Comparison of ENCODE assay signal across 8 cellular contexts in genomic region chr7:151012921-151013347, GRCh38. TPM values are rescaled to one million over a fixed set of nuclear protein-coding genes. Genes with fewer than 3 reads are reported as not detected.
DNase-seq lines count a peak whose midpoint lies in the region; ATAC-seq, FAIRE-seq and TF ChIP-seq lines count a peak whose summit lies in the region.

No MANE protein-coding gene starts in this region.

- H2AFZ ChIP-seq in OCI-LY3 (ENCODE audit: low read depth, low read length) (no peak overlapping the region), H1 (ENCODE audit: low read length) (no peak overlapping the region)

- H3K9ac ChIP-seq in OCI-LY3 (ENCODE audit: low read length) (no peak overlapping the region), H1 (replicated peaks in 1 of 4; ENCODE audit: extremely low read depth in 1 of 4, low read depth in 3 of 4, low read length in 3 of 4) (0 out of 7 replicates have a peak overlapping the region, but pooled peaks of 2 of the 4 experiments have one; percentile 29 to 38)

- peak overlapping the region; percentile 67 for H3K4me3 Mint-ChIP-seq in activated CD4-positive, alpha-beta T cell treated with anti-CD3 and anti-CD28 coated beads, Interleukin-2, amount 10 ng/mL, durations not matched to agents 24 days and 14 days
- peak overlapping the region; percentile 44 to 68 (median 64) for H3K4me3 Mint-ChIP-seq in nephron

- POLR2A ChIA-PET in H1 (lab: Charles Lee; ENCODE audit: partially characterized antibody), result interaction anchor here (0.8 to 1.6 kb wide), 6 partner anchors 8 to 64 kb away, joined by 3 to 6 read pairs (median 4); no protein-coding TSS in a partner anchor

- peak; percentile 26 for TF ChIP-seq CTCF in OCI-LY3 (IDR thresholded peaks at IDR 0.05; ENCODE audit: low read depth, low read length)
- TF ChIP-seq CTCF in H1 (IDR thresholded peaks at IDR 0.05; ENCODE audit: control extremely low read depth in 1 of 3, insufficient read depth in 1 of 3, low read depth in 1 of 3, low read length in 3 of 3), result peak in 2 of 3 experiments; percentile 59 to 76; a peak in 3 of 4 replicates
- peak; percentile 52 to 59 (median 52) for TF ChIP-seq CTCF in nephron (IDR thresholded peaks at IDR 0.05; ENCODE audit: unreplicated experiment in 3 of 3)

- no peak overlapping the region for H3K18ac ChIP-seq in H1 (ENCODE audit: extremely low read depth, low read length)

- H3K27me3 ChIP-seq in OCI-LY3 (ENCODE audit: low read depth, low read length), result no peaks in the 10 kb centered on the region
- peaks cover 0 to 15% (median 12%) of the 10 kb centered on the region in 4 experiments; a peak in 6 of 7 replicates for H3K27me3 ChIP-seq in H1 (replicated peaks in 1 of 4; ENCODE audit: control insufficient read depth in 3 of 4, extremely low read depth in 1 of 4, insufficient read depth in 3 of 4, low read length in 3 of 4)

- no peaks in the 10 kb centered on the region; the same call in 1 of the 2 replicates for H3K79me1 ChIP-seq in H1 (ENCODE audit: low read depth, low read length)

- no peak overlapping the region for H3K56ac ChIP-seq in H1 (replicated peaks; ENCODE audit: insufficient read length, low read depth, low read length)

- TF ChIP-seq RAD21 in H1 (IDR thresholded peaks at IDR 0.05 in 1 of 2, conservative IDR thresholded peaks at IDR 0.05 in 1 of 2; ENCODE audit: low read depth in 2 of 2, low read length in 2 of 2), result peak; percentile 56 to 62

- peak overlapping the region; percentile 23; the same call in 1 of the 2 replicates for H4K8ac ChIP-seq in H1 (ENCODE audit: extremely low read depth, insufficient read depth, low read length)

- H3K4me3 ChIP-seq in OCI-LY3 (ENCODE audit: low read length) (no peak overlapping the region), H1 (ENCODE audit: extremely low read depth in 1 of 4, insufficient read depth in 2 of 4, low read depth in 3 of 4, low read length in 4 of 4) (peak overlapping the region in 3 of 4 experiments; percentile 4 to 53 (median 7); a peak in 4 of 8 replicates)

- H3K14ac ChIP-seq in H1 (ENCODE audit: insufficient read length), result no peak overlapping the region

- H3K23ac ChIP-seq in H1 (ENCODE audit: insufficient read length), result no peak overlapping the region

- peaks cover 69% of the 10 kb centered on the region for H3K4me1 Mint-ChIP-seq in activated CD4-positive, alpha-beta T cell treated with anti-CD3 and anti-CD28 coated beads, Interleukin-2, amount 10 ng/mL, durations not matched to agents 24 days and 14 days
- peaks cover 45% of the 10 kb centered on the region for H3K4me1 Mint-ChIP-seq in nephron

- peak; percentile 84 for FAIRE-seq in H1 (lab: Jason Lieb, UNC)

- H3K4ac ChIP-seq in H1 (replicated peaks; ENCODE audit: insufficient read length, low read depth, low read length), result no peak overlapping the region

- H2BK120ac ChIP-seq in H1 (replicated peaks; ENCODE audit: low read depth, low read length), result no peak overlapping the region

- peak overlapping the region; percentile 50; the same call in 1 of the 2 replicates for H2BK5ac ChIP-seq in H1 (ENCODE audit: low read depth, low read length)

- H4K20me1 ChIP-seq in OCI-LY3 (ENCODE audit: insufficient read depth, low read length) (no peaks in the 10 kb centered on the region), H1 (replicated peaks in 1 of 2; ENCODE audit: control insufficient read depth in 1 of 2, insufficient read depth in 2 of 2, low read length in 2 of 2) (no peaks in the 10 kb centered on the region)

- WGBS in H1 (ENCODE audit: extremely low coverage in 1 of 2, insufficient coverage in 1 of 2, insufficient read length in 1 of 2, insufficient replicate concordance in 2 of 2, low coverage in 1 of 2, low lambda C conversion rate in 2 of 2, missing lambda C conversion rate in 1 of 2), 2 experiments, result 41% methylated on average over 16 of the region's 23 CpGs; no CpG with 5 or more reads in 1 of the 2 experiments

- no peak overlapping the region for H2BK20ac ChIP-seq in H1 (ENCODE audit: low read length)

- peak overlapping the region; percentile 72; the same call in 1 of the 2 replicates for H2BK12ac ChIP-seq in H1 (ENCODE audit: low read depth, low read length)

- H3K23me2 ChIP-seq in H1 (ENCODE audit: low read depth, low read length), result no peaks in the 10 kb centered on the region; the same call in 1 of the 2 replicates

- no peak for TF ChIP-seq EP300 in H1 (IDR thresholded peaks at IDR 0.05; ENCODE audit: borderline replicate concordance in 1 of 2, low read depth in 2 of 2, low read length in 2 of 2)

- no peaks in the 10 kb centered on the region for H3K36me3 ChIP-seq in OCI-LY3 (replicated peaks; ENCODE audit: low read depth, low read length)
- no peaks in the 10 kb centered on the region for H3K36me3 ChIP-seq in H1 (ENCODE audit: control insufficient read depth in 2 of 4, insufficient read depth in 4 of 4, low read length in 3 of 4)

- peaks cover 12% of the 10 kb centered on the region for H3K36me3 Mint-ChIP-seq in activated CD4-positive, alpha-beta T cell treated with anti-CD3 and anti-CD28 coated beads, Interleukin-2, amount 10 ng/mL, durations not matched to agents 24 days and 14 days (ENCODE audit: low read depth)
- H3K36me3 Mint-ChIP-seq in nephron (ENCODE audit: low read depth), result peaks cover 3% of the 10 kb centered on the region

- no peaks in the 10 kb centered on the region for H3K9me3 Mint-ChIP-seq in activated CD4-positive, alpha-beta T cell treated with anti-CD3 and anti-CD28 coated beads, Interleukin-2, amount 10 ng/mL, durations not matched to agents 24 days and 14 days
- no peaks in the 10 kb centered on the region for H3K9me3 Mint-ChIP-seq in nephron

- no peaks in the 10 kb centered on the region for H3K9me3 ChIP-seq in OCI-LY3 (ENCODE audit: insufficient read depth, low read length)
- H3K9me3 ChIP-seq in H1 (ENCODE audit: insufficient read depth in 2 of 2, low read depth in 1 of 2, low read length in 1 of 2), result no peaks in the 10 kb centered on the region

- intact Hi-C loops in activated CD4-positive, alpha-beta T cell treated with anti-CD3 and anti-CD28 coated beads, Interleukin-2, amount 10 ng/mL, durations not matched to agents 24 days and 14 days (cut with micrococcal nuclease), result loop anchor here (1.0 to 5.0 kb wide), 3 partner anchors 15 to 69 kb away; partner anchors contain the start of genes ABCB8, FASTK, KCNH2 and TMUB1

- H3K4me1 ChIP-seq in OCI-LY3 (ENCODE audit: low read length) (peaks cover 4% of the 10 kb centered on the region; the same call in 1 of the 2 replicates), H1 (replicated peaks in 1 of 4; ENCODE audit: control insufficient read depth in 3 of 4, insufficient read depth in 4 of 4, low read length in 3 of 4) (peaks cover 0 to 38% (median 27%) of the 10 kb centered on the region in 4 experiments; a peak in 6 of 7 replicates)

- H3K27ac Mint-ChIP-seq in activated CD4-positive, alpha-beta T cell treated with anti-CD3 and anti-CD28 coated beads, Interleukin-2, amount 10 ng/mL, durations not matched to agents 24 days and 14 days, result peak overlapping the region; percentile 88
- peak overlapping the region; percentile 51 to 94 (median 57) for H3K27ac Mint-ChIP-seq in nephron

- CTCF ChIA-PET in H1 (lab: Charles Lee; ENCODE audit: partially characterized antibody), result interaction anchor here (0.8 to 11.5 kb wide), 26 partner anchors 8 to 166 kb away, joined by 3 to 142 read pairs (median 4); partner anchors contain the start of genes ATG9B and NOS3

- H2BK15ac ChIP-seq in H1 (ENCODE audit: low read length), result peak overlapping the region; percentile 72; the same call in 1 of the 2 replicates

- peak overlapping the region; percentile 5 for H4K91ac ChIP-seq in H1 (replicated peaks; ENCODE audit: insufficient read length, low read length)

- H3K27ac ChIP-seq in OCI-LY3 (ENCODE audit: low read length) (no peak overlapping the region), H1 (ENCODE audit: low read depth, low read length) (no peak overlapping the region)

- no peak for TF ChIP-seq POLR2A in H1 (IDR thresholded peaks at IDR 0.05; ENCODE audit: control extremely low read depth in 1 of 2, low read depth in 2 of 2, low read length in 2 of 2)

- no peak overlapping the region for H4K5ac ChIP-seq in H1 (ENCODE audit: insufficient read length, low read depth, low read length)

- DNase-seq in activated CD4-positive, alpha-beta T cell treated with anti-CD3 and anti-CD28 coated beads, Interleukin-2, amount 10 ng/mL, durations not matched to agents 24 days and 14 days, result no peak
- DNase-seq in activated CD4-positive, alpha-beta T cell treated with anti-CD3 and anti-CD28 coated beads for 4 hours, result no peak
- peak in 1 of 2 experiments; percentile 73 for DNase-seq in H1 (ENCODE audit: low read depth in 1 of 2, low spot score in 2 of 2)
- DNase-seq in cortex of kidney (lab: John Stamatoyannopoulos, UW), result no peak

- H2AK5ac ChIP-seq in H1 (ENCODE audit: low read depth, low read length), result no peak overlapping the region

- ATAC-seq in GM21528 (IDR thresholded peaks at IDR 0.05; ENCODE audit: low FRiP score, unreplicated experiment) (no peak), HG03457 (IDR thresholded peaks at IDR 0.05; ENCODE audit: unreplicated experiment) (no peak)

- H3K27me3 Mint-ChIP-seq in activated CD4-positive, alpha-beta T cell treated with anti-CD3 and anti-CD28 coated beads, Interleukin-2, amount 10 ng/mL, durations not matched to agents 24 days and 14 days, result peaks cover 3% of the 10 kb centered on the region
- H3K27me3 Mint-ChIP-seq in nephron (ENCODE audit: low read depth), result peaks cover 31% of the 10 kb centered on the region

- H3K4me2 ChIP-seq in OCI-LY3 (ENCODE audit: low read length) (no peak overlapping the region), H1 (ENCODE audit: insufficient read depth in 1 of 2, low read depth in 2 of 2, low read length in 2 of 2) (peak overlapping the region; percentile 60 to 68)

- H3K79me2 ChIP-seq in OCI-LY3 (ENCODE audit: low read length), result no peaks in the 10 kb centered on the region
- no peaks in the 10 kb centered on the region for H3K79me2 ChIP-seq in H1 (ENCODE audit: control insufficient read depth in 1 of 2, insufficient read depth in 2 of 2, low read length in 2 of 2)

RNA-seq across cellular contexts. Expression of gene ATG9B, which starts 11.4 kb away (rescaled TPM):
- total RNA-seq in activated CD4-positive, alpha-beta T cell treated with anti-CD3 and anti-CD28 coated beads, Interleukin-2, amount 10 ng/mL, durations not matched to agents 24 days and 14 days, result 7.3 and 7.5 TPM in 2 replicates
- 2.3 and 2.6 TPM in 2 replicates for total RNA-seq in H1 (2021; fragmentation: NEBNext Ultra II Directional; extraction: Animal tissue kit (Norgen Biotek cat#: 25700))
- polyA plus RNA-seq in H1 (2011; rRNA removed), result 1.4 and 2.7 TPM in 2 replicates
- 2.7 TPM for polyA plus RNA-seq in H1 (2011; cell fraction: cytosol; rRNA removed)
- polyA plus RNA-seq in H1 (2011; cell fraction: nucleus; rRNA removed), result 6.4 TPM
- polyA plus RNA-seq in H1 (2012, experiment 1 of 2), result 2.7 to 4.3 TPM (median 3.1 TPM) in 4 replicates
- 0.79 TPM for polyA plus RNA-seq in H1 (2012, experiment 2 of 2)
- polyA plus RNA-seq in H1 (2013, experiment 1 of 2), result 1.7 TPM
- 1.8 TPM for polyA plus RNA-seq in H1 (2013, experiment 2 of 2)
- polyA minus RNA-seq in H1 (2011; rRNA and poly(A)+ RNA removed), result 0.19 and 0.51 TPM in 2 replicates
- polyA minus RNA-seq in H1 (2011; cell fraction: cytosol; rRNA and poly(A)+ RNA removed), result 0.88 TPM
- polyA minus RNA-seq in H1 (2011; cell fraction: nucleus; rRNA and poly(A)+ RNA removed), result 0.60 TPM

RNA-seq across cellular contexts. Expression of gene ABCB8, which starts 15.3 kb away (rescaled TPM):
- 56.4 and 57.4 TPM in 2 replicates for total RNA-seq in activated CD4-positive, alpha-beta T cell treated with anti-CD3 and anti-CD28 coated beads, Interleukin-2, amount 10 ng/mL, durations not matched to agents 24 days and 14 days
- 22.2 and 27.0 TPM in 2 replicates for total RNA-seq in H1 (2021; fragmentation: NEBNext Ultra II Directional; extraction: Animal tissue kit (Norgen Biotek cat#: 25700))
- polyA plus RNA-seq in H1 (2011; rRNA removed), result 17.7 and 26.0 TPM in 2 replicates
- 16.7 TPM for polyA plus RNA-seq in H1 (2011; cell fraction: cytosol; rRNA removed)
- 52.2 TPM for polyA plus RNA-seq in H1 (2011; cell fraction: nucleus; rRNA removed)
- polyA plus RNA-seq in H1 (2012, experiment 1 of 2), result 14.8 to 21.8 TPM (median 19.6 TPM) in 4 replicates
- 15.8 TPM for polyA plus RNA-seq in H1 (2012, experiment 2 of 2)
- 16.5 TPM for polyA plus RNA-seq in H1 (2013, experiment 1 of 2)
- polyA plus RNA-seq in H1 (2013, experiment 2 of 2), result 15.7 TPM
- 17.2 and 19.5 TPM in 2 replicates for polyA minus RNA-seq in H1 (2011; rRNA and poly(A)+ RNA removed)
- polyA minus RNA-seq in H1 (2011; cell fraction: cytosol; rRNA and poly(A)+ RNA removed), result 12.2 TPM
- polyA minus RNA-seq in H1 (2011; cell fraction: nucleus; rRNA and poly(A)+ RNA removed), result 28.9 TPM

RNA-seq across cellular contexts. Expression of gene NOS3, which starts 22.1 kb away (rescaled TPM):
- total RNA-seq in activated CD4-positive, alpha-beta T cell treated with anti-CD3 and anti-CD28 coated beads, Interleukin-2, amount 10 ng/mL, durations not matched to agents 24 days and 14 days, result 14.3 and 15.7 TPM in 2 replicates
- total RNA-seq in H1 (2021; fragmentation: NEBNext Ultra II Directional; extraction: Animal tissue kit (Norgen Biotek cat#: 25700)), result 4.4 and 4.7 TPM in 2 replicates
- 16.2 and 20.9 TPM in 2 replicates for polyA plus RNA-seq in H1 (2011; rRNA removed)
- 8.1 TPM for polyA plus RNA-seq in H1 (2011; cell fraction: cytosol; rRNA removed)
- 12.6 TPM for polyA plus RNA-seq in H1 (2011; cell fraction: nucleus; rRNA removed)
- polyA plus RNA-seq in H1 (2012, experiment 1 of 2), result 4.2 to 10.6 TPM (median 8.1 TPM) in 4 replicates
- polyA plus RNA-seq in H1 (2012, experiment 2 of 2), result 5.2 TPM
- polyA plus RNA-seq in H1 (2013, experiment 1 of 2), result 4.2 TPM
- 3.5 TPM for polyA plus RNA-seq in H1 (2013, experiment 2 of 2)
- 5.4 and 6.9 TPM in 2 replicates for polyA minus RNA-seq in H1 (2011; rRNA and poly(A)+ RNA removed)
- 7.7 TPM for polyA minus RNA-seq in H1 (2011; cell fraction: cytosol; rRNA and poly(A)+ RNA removed)
- polyA minus RNA-seq in H1 (2011; cell fraction: nucleus; rRNA and poly(A)+ RNA removed), result 10.1 TPM

RNA-seq across cellular contexts. Expression of gene KCNH2, which starts 34.8 kb away (rescaled TPM):
- total RNA-seq in activated CD4-positive, alpha-beta T cell treated with anti-CD3 and anti-CD28 coated beads, Interleukin-2, amount 10 ng/mL, durations not matched to agents 24 days and 14 days, result 0.36 and 0.37 TPM in 2 replicates
- 7.7 and 8.0 TPM in 2 replicates for total RNA-seq in H1 (2021; fragmentation: NEBNext Ultra II Directional; extraction: Animal tissue kit (Norgen Biotek cat#: 25700))
- 15.0 and 20.5 TPM in 2 replicates for polyA plus RNA-seq in H1 (2011; rRNA removed)
- polyA plus RNA-seq in H1 (2011; cell fraction: cytosol; rRNA removed), result 13.4 TPM
- 23.6 TPM for polyA plus RNA-seq in H1 (2011; cell fraction: nucleus; rRNA removed)
- 5.5 to 12.1 TPM (median 10.4 TPM) in 4 replicates for polyA plus RNA-seq in H1 (2012, experiment 1 of 2)
- 7.6 TPM for polyA plus RNA-seq in H1 (2012, experiment 2 of 2)
- polyA plus RNA-seq in H1 (2013, experiment 1 of 2), result 7.6 TPM
- 7.2 TPM for polyA plus RNA-seq in H1 (2013, experiment 2 of 2)
- 8.9 and 10.2 TPM in 2 replicates for polyA minus RNA-seq in H1 (2011; rRNA and poly(A)+ RNA removed)
- polyA minus RNA-seq in H1 (2011; cell fraction: cytosol; rRNA and poly(A)+ RNA removed), result 9.5 TPM
- 7.0 TPM for polyA minus RNA-seq in H1 (2011; cell fraction: nucleus; rRNA and poly(A)+ RNA removed)

RNA-seq across cellular contexts. Expression of gene ASIC3, which starts 35.4 kb away (rescaled TPM):
- 3.5 and 4.0 TPM in 2 replicates for total RNA-seq in activated CD4-positive, alpha-beta T cell treated with anti-CD3 and anti-CD28 coated beads, Interleukin-2, amount 10 ng/mL, durations not matched to agents 24 days and 14 days
- total RNA-seq in H1 (2021; fragmentation: NEBNext Ultra II Directional; extraction: Animal tissue kit (Norgen Biotek cat#: 25700)), result 1.4 and 1.9 TPM in 2 replicates
- polyA plus RNA-seq in H1 (2011; rRNA removed), result 1.6 and 4.3 TPM in 2 replicates
- polyA plus RNA-seq in H1 (2011; cell fraction: cytosol; rRNA removed), result 2.6 TPM
- polyA plus RNA-seq in H1 (2011; cell fraction: nucleus; rRNA removed), result 17.4 TPM
- polyA plus RNA-seq in H1 (2012, experiment 1 of 2), result 3.1 to 5.6 TPM (median 4.2 TPM) in 4 replicates
- 2.4 TPM for polyA plus RNA-seq in H1 (2012, experiment 2 of 2)
- 0.87 TPM for polyA plus RNA-seq in H1 (2013, experiment 1 of 2)
- polyA plus RNA-seq in H1 (2013, experiment 2 of 2), result 0.74 TPM
- polyA minus RNA-seq in H1 (2011; rRNA and poly(A)+ RNA removed), result 0.27 and 0.88 TPM in 2 replicates
- 0.73 TPM for polyA minus RNA-seq in H1 (2011; cell fraction: cytosol; rRNA and poly(A)+ RNA removed)
- 2.1 TPM for polyA minus RNA-seq in H1 (2011; cell fraction: nucleus; rRNA and poly(A)+ RNA removed)
